ENCODE assay signal across 22 cellular contexts in the genomic region with DNA sequence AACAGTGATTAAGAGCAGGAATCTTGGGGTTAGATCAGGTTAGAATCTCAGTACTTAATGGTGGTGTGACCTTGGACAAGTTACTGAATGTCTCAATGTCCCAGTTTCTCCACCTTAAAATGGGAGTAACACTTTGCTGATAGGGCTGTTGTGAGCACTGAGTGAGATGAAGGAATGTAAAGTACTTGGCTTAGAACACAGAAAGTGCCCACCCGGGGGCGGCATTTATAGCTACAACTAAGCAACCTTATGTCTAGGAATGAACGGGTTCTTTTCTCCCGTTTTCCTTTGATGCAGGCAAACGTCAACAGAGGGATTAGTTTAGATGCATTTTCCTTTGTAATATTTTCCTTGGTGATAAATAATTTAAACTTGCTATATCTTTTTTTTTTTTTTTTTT.
"Had no signal": no experiment of that assay in that cellular context is flagged by ENCODE, and none has a peak within 500 bp of the region (broad histone marks: within the 10 kb centered on the region; RNA-seq: fewer than 3 reads in every experiment).

No MANE protein-coding gene starts in this region.

- DNase-seq: activated CD4-positive, alpha-beta T cell treated with anti-CD3 and anti-CD28 coated beads, Interleukin-2, amount 50 U/mL, for 1 hour; activated CD8-positive, alpha-beta memory T cell treated with anti-CD3 and anti-CD28 coated beads for 24 hours; activated naive CD8-positive, alpha-beta T cell treated with anti-CD3 and anti-CD28 coated beads for 36 hours; cerebellar nuclear complex; effector memory CD4-positive, alpha-beta T cell; gastrocnemius medialis; heart left ventricle; left ventricle myocardium superior; occipital lobe; right cardiac atrium; small intestine; stimulated activated CD4-positive, alpha-beta T cell treated with anti-CD3 and anti-CD28 coated beads, Interleukin-4, amount 100 ng/mL, for 4 hours; stimulated activated CD8-positive, alpha-beta memory T cell treated with anti-CD3 and anti-CD28 coated beads, Interleukin-4, amount 100 ng/mL, for 48 hours; stimulated activated naive CD4-positive, alpha-beta T cell treated with Interleukin-2 at 50 U/mL for 16 hours; substantia nigra; SW 1271; T-helper 9 cell; transverse colon had no signal

- H3K27me3 ChIP-seq: gastrocnemius medialis, heart left ventricle had no signal

- H3K4me3 ChIP-seq: gastrocnemius medialis, heart left ventricle, prostate gland, transverse colon had no signal

- H3K9me3 ChIP-seq: gastrocnemius medialis, heart left ventricle, prostate gland, transverse colon had no signal

- ATAC-seq: activated CD4-positive, CD25-positive, alpha-beta regulatory T cell treated with anti-CD3 and anti-CD28 coated beads, Interleukin-2, amount 50 U/mL, for 24 hours; gastrocnemius medialis; heart left ventricle; left ventricle myocardium superior; natural killer cell treated with Interleukin-12 subunit alpha and Interleukin-12 subunit beta and Interleukin-15 and Interleukin-18, amount 100 ng/mL, for 72 hours; right cardiac atrium had no signal

- H3K4me1 ChIP-seq: gastrocnemius medialis, prostate gland, transverse colon had no signal

- H3K27ac ChIP-seq: epithelial cell of prostate, gastrocnemius medialis, heart left ventricle, prostate gland, transverse colon had no signal

- H3K36me3 ChIP-seq: gastrocnemius medialis, heart left ventricle, prostate gland, transverse colon had no signal
